8 cellular contexts compared by ENCODE assay signal in genomic region chr20:2207770-2208097, GRCh38.
A peak's percentile ranks its signal among the peaks of the same experiment; 100 is the strongest.
DNase-seq lines count a peak whose midpoint lies in the region; ATAC-seq and TF ChIP-seq lines count a peak whose summit lies in the region.

No MANE protein-coding gene starts in this region.

- no peaks in the 10 kb centered on the region for H3K36me3 ChIP-seq in prostate gland

- H3K27ac ChIP-seq in prostate gland, result peak overlapping the region in 1 of 2 donors; percentile 23

- DNase-seq in GM12865 (ENCODE audit: low read depth) (no peak), NB4 (ENCODE audit: low read depth) (no peak), epithelial cell of proximal tubule (ENCODE audit: low read depth) (no peak), prostate gland (ENCODE audit: low spot score) (no peak), cerebellar nuclear complex (lab: John Stamatoyannopoulos, UW) (no peak), LoVo (ENCODE audit: low spot score) (no peak)
- DNase-seq in stimulated activated CD4-positive, alpha-beta T cell treated with anti-CD3 and anti-CD28 coated beads, Interleukin-12 subunit alpha, Interleukin-12 subunit beta, amount 100 ng/mL, for 4 hours, result no peak

- intact Hi-C loops in prostate gland (cut with DNase I), result loop anchor here (2.0 kb wide), 1 partner anchor 245 kb away; no protein-coding TSS in a partner anchor

- H3K4me3 ChIP-seq in GM12865 (ENCODE audit: low read depth, low read length) (peak overlapping the region; percentile 67), NB4 (ENCODE audit: low read depth, low read length) (peak overlapping the region; percentile 45), epithelial cell of proximal tubule (ENCODE audit: low read depth, low read length) (peak overlapping the region; percentile 61), prostate gland (peak overlapping the region; percentile 47 to 50)

- TF ChIP-seq POLR2A in NB4 (IDR thresholded peaks at IDR 0.05; ENCODE audit: extremely low read depth, insufficient read length) (no peak), prostate gland (IDR thresholded peaks at IDR 0.05) (no peak)

- no peaks in the 10 kb centered on the region for H3K4me1 ChIP-seq in prostate gland (replicated peaks)

- TF ChIP-seq CTCF in GM12865 (IDR thresholded peaks at IDR 0.05; ENCODE audit: insufficient read depth, low read depth, low read length, missing control alignments) (no peak), NB4 (IDR thresholded peaks at IDR 0.05; ENCODE audit: low read depth, low read length) (no peak), epithelial cell of proximal tubule (conservative IDR thresholded peaks at IDR 0.05; ENCODE audit: low read depth, low read length) (no peak), prostate gland (IDR thresholded peaks at IDR 0.05) (no peak)

- no peaks in the 10 kb centered on the region for H3K9me3 ChIP-seq in prostate gland

- H3K27me3 ChIP-seq in prostate gland (replicated peaks; ENCODE audit: insufficient read depth), result no peaks in the 10 kb centered on the region

- ATAC-seq in HG02588 (IDR thresholded peaks at IDR 0.05; ENCODE audit: unreplicated experiment), result no peak

- 12% methylated on average over 16 of the region's 17 CpGs for WGBS in prostate gland
